8 cellular contexts compared by ENCODE assay signal in the genomic region with DNA sequence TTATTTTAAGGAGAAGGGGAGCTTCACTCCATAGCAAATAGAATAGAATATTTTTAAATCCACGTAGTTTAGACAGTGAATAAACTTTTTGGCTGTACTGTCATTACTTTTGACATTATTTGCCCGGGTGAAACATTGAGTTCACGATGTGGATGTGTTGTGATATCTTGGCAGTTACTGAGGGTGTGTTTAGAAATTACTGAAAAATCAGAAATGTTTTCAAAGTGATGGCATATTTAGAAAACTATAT. TPM values are rescaled to one million over a fixed set of nuclear protein-coding genes. Genes with fewer than 3 reads are reported as not detected.
DNase-seq lines count a peak whose midpoint lies in the region; ATAC-seq and TF ChIP-seq lines count a peak whose summit lies in the region.

No MANE protein-coding gene starts in this region.

- H4K20me1 ChIP-seq in MM.1S (ENCODE audit: insufficient read depth, low read length) (no peaks in the 10 kb centered on the region), neural cell (ENCODE audit: insufficient read depth) (no peaks in the 10 kb centered on the region)

- H3F3A ChIP-seq in MM.1S (ENCODE audit: insufficient read depth, low read length) (0 out of 2 replicates have a peak, but pooled peaks cover 4% of the 10 kb centered on the region), neural cell (ENCODE audit: insufficient read depth, low read length, poor library complexity, severe bottlenecking) (no peaks in the 10 kb centered on the region)

- TF ChIP-seq CTCF in BE2C (IDR thresholded peaks at IDR 0.05; ENCODE audit: low read depth, low read length) = no peak
- no peak for TF ChIP-seq CTCF in MM.1S (IDR thresholded peaks at IDR 0.05; ENCODE audit: low read length)
- TF ChIP-seq CTCF in neural cell (IDR thresholded peaks at IDR 0.05; ENCODE audit: poor library complexity, severe bottlenecking) = no peak

- no peak for ATAC-seq in HG02759 (IDR thresholded peaks at IDR 0.05; ENCODE audit: unreplicated experiment)
- ATAC-seq in HG03280 (IDR thresholded peaks at IDR 0.05; ENCODE audit: unreplicated experiment) = no peak
- no peak for ATAC-seq in GM21723 (IDR thresholded peaks at IDR 0.05; ENCODE audit: unreplicated experiment)
- ATAC-seq in GM19395 (IDR thresholded peaks at IDR 0.05; ENCODE audit: unreplicated experiment) = no peak

- H3K36me3 ChIP-seq in BE2C (peaks cover under 1% of the 10 kb centered on the region; the same call in 1 of the 2 replicates), MM.1S (replicated peaks; ENCODE audit: insufficient read depth, low read length) (no peaks in the 10 kb centered on the region), duodenal mucosa (ENCODE audit: control insufficient read depth in 1 of 2, insufficient read depth in 2 of 2, low read length in 2 of 2) (peaks cover 2 to 3% of the 10 kb centered on the region in 2 donors), neural cell (ENCODE audit: insufficient read depth, low read length) (no peaks in the 10 kb centered on the region)

- H3K9me3 ChIP-seq in BE2C = no peaks in the 10 kb centered on the region
- H3K9me3 ChIP-seq in MM.1S (replicated peaks; ENCODE audit: insufficient read depth, low read length) = no peaks in the 10 kb centered on the region
- no peaks in the 10 kb centered on the region for H3K9me3 ChIP-seq in duodenal mucosa (ENCODE audit: control insufficient read depth in 1 of 2, low read length in 2 of 2)
- no peaks in the 10 kb centered on the region for H3K9me3 ChIP-seq in neural cell (ENCODE audit: low read length)

- H3K79me2 ChIP-seq in MM.1S (ENCODE audit: low read length) = peaks cover 40% of the 10 kb centered on the region
- peaks cover 20% of the 10 kb centered on the region for H3K79me2 ChIP-seq in neural cell (replicated peaks; ENCODE audit: insufficient read depth, low read length)

- H3K9me2 ChIP-seq in MM.1S (replicated peaks; ENCODE audit: insufficient read depth, low read length) (no peaks in the 10 kb centered on the region), neural cell (ENCODE audit: insufficient read depth, low read length) (no peaks in the 10 kb centered on the region)

- no peak for TF ChIP-seq RAD21 in neural cell (conservative IDR thresholded peaks at IDR 0.05)

- DNase-seq in BE2C = no peak
- DNase-seq in MM.1S = no peak

- H3K4me3 ChIP-seq in BE2C (ENCODE audit: low read depth, low read length) = peak overlapping the region; percentile 97
- H3K4me3 ChIP-seq in MM.1S (ENCODE audit: low read length) = peak overlapping the region; percentile 98
- peak overlapping the region; percentile 96 to 98 for H3K4me3 ChIP-seq in duodenal mucosa (ENCODE audit: low read depth in 1 of 2, low read length in 2 of 2)
- H3K4me3 ChIP-seq in neural cell (ENCODE audit: low read length) = peak overlapping the region; percentile 92

- H3K4me2 ChIP-seq in MM.1S (ENCODE audit: low read depth, low read length) (peak overlapping the region; percentile 89), neural cell (ENCODE audit: low read length) (peak overlapping the region; percentile 26)

- H3K27me3 ChIP-seq in BE2C (no peaks in the 10 kb centered on the region), MM.1S (replicated peaks; ENCODE audit: insufficient read depth, low read length) (no peaks in the 10 kb centered on the region), duodenal mucosa (ENCODE audit: control insufficient read depth in 1 of 2, insufficient read depth in 2 of 2, low read length in 2 of 2) (no peaks in the 10 kb centered on the region), neural cell (ENCODE audit: insufficient read depth, low read depth, low read length) (no peaks in the 10 kb centered on the region)

- H2AFZ ChIP-seq in MM.1S (ENCODE audit: low read length) (peak overlapping the region; percentile 80), neural cell (ENCODE audit: low read depth, low read length) (peak overlapping the region; percentile 53)

- H3K4me1 ChIP-seq in BE2C (no peaks in the 10 kb centered on the region), MM.1S (ENCODE audit: low read length) (peaks cover 5% of the 10 kb centered on the region), duodenal mucosa (ENCODE audit: control insufficient read depth in 1 of 2, insufficient read depth in 2 of 2, low read length in 2 of 2) (peaks cover 15 to 16% of the 10 kb centered on the region in 2 donors)

- no peak for TF ChIP-seq EP300 in neural cell (conservative IDR thresholded peaks at IDR 0.05; ENCODE audit: poor library complexity, severe bottlenecking)

- peak overlapping the region; percentile 94; the same call in 1 of the 2 replicates for H3K9ac ChIP-seq in MM.1S (ENCODE audit: low read length)
- H3K9ac ChIP-seq in duodenal mucosa (ENCODE audit: low read depth in 1 of 2, low read length in 2 of 2) = peak overlapping the region; percentile 52 to 88
- H3K9ac ChIP-seq in neural cell (ENCODE audit: low read length) = peak overlapping the region; percentile 51

- H3K27ac ChIP-seq in MM.1S (ENCODE audit: low read length) = no peak overlapping the region
- no peak overlapping the region for H3K27ac ChIP-seq in duodenal mucosa (ENCODE audit: low read depth, low read length)
- no peak overlapping the region for H3K27ac ChIP-seq in neural cell (ENCODE audit: low read length)

TF ChIP-seq in neural cell, 6 proteins besides CTCF, POLR2A, EP300 and RAD21:
- no peak for TF ChIP-seq MXI1 (conservative IDR thresholded peaks at IDR 0.05; ENCODE audit: poor library complexity, severe bottlenecking)
- TF ChIP-seq, protein P1, sequence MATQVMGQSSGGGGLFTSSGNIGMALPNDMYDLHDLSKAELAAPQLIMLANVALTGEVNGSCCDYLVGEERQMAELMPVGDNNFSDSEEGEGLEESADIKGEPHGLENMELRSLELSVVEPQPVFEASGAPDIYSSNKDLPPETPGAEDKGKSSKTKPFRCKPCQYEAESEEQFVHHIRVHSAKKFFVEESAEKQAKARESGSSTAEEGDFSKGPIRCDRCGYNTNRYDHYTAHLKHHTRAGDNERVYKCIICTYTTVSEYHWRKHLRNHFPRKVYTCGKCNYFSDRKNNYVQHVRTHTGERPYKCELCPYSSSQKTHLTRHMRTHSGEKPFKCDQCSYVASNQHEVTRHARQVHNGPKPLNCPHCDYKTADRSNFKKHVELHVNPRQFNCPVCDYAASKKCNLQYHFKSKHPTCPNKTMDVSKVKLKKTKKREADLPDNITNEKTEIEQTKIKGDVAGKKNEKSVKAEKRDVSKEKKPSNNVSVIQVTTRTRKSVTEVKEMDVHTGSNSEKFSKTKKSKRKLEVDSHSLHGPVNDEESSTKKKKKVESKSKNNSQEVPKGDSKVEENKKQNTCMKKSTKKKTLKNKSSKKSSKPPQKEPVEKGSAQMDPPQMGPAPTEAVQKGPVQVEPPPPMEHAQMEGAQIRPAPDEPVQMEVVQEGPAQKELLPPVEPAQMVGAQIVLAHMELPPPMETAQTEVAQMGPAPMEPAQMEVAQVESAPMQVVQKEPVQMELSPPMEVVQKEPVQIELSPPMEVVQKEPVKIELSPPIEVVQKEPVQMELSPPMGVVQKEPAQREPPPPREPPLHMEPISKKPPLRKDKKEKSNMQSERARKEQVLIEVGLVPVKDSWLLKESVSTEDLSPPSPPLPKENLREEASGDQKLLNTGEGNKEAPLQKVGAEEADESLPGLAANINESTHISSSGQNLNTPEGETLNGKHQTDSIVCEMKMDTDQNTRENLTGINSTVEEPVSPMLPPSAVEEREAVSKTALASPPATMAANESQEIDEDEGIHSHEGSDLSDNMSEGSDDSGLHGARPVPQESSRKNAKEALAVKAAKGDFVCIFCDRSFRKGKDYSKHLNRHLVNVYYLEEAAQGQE (IDR thresholded peaks at IDR 0.05; ENCODE audit: borderline replicate concordance) = no peak
- no peak for TF ChIP-seq TAF1 (IDR thresholded peaks at IDR 0.05; ENCODE audit: low read depth)

RNA-seq across cellular contexts. Expression of gene FAM98A, which starts 0.8 kb away (rescaled TPM):
- polyA plus RNA-seq in BE2C (2012; ENCODE audit: insufficient read depth, insufficient read length, low read depth) = 44.4 TPM
- polyA plus RNA-seq in neural cell = 14.5 and 25.0 TPM in 2 replicates
- polyA minus RNA-seq in neural cell = 22.6 and 36.3 TPM in 2 replicates
